In the genomic region with DNA sequence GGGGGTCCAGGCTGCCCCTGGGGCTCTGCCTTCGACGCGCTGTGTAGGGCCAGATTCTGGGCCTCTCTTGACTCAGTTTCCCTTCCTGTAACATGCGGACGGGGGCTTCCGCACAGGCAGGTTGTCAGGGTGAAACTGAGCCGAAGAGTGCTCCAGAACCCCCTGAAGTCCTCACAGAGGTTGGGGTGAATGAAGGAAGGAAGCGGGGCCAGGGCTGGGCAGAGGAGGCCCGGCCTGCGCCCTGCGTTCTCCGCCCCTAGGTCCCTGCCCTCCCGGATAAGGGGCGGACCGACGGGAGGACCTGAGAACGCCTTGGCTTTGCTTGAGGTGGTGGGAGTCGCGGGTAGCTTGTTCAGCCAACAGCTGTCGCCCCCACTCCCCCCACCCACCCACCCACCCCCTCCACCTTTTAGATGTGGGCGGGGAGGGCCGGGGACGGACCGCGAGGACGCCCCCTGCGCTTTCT, we compare ENCODE assay signal across 9 cellular contexts. TPM values are rescaled to one million over a fixed set of nuclear protein-coding genes. Genes with fewer than 3 reads are reported as not detected.
DNase-seq lines count a peak whose midpoint lies in the region; ATAC-seq and TF ChIP-seq lines count a peak whose summit lies in the region.
"Had no signal": no experiment of that assay in that cellular context is flagged by ENCODE, and none has a peak within 500 bp of the region (broad histone marks: within the 10 kb centered on the region; RNA-seq: fewer than 3 reads in every experiment).

No MANE protein-coding gene starts in this region.

- no peak overlapping the region for H2BK5ac ChIP-seq in mesendoderm (ENCODE audit: low read length)

- no peak overlapping the region for H2BK120ac ChIP-seq in mesendoderm (ENCODE audit: low read depth, low read length)

- TF ChIP-seq CTCF in mammary epithelial cell (conservative IDR thresholded peaks at IDR 0.05 in 1 of 2, IDR thresholded peaks at IDR 0.05 in 1 of 2; ENCODE audit: extremely low read depth in 1 of 2, insufficient read depth in 1 of 2, low read depth in 1 of 2, low read length in 2 of 2), result no peak

- H4K20me1 ChIP-seq in mammary epithelial cell (ENCODE audit: insufficient read depth, low read length), result no peaks in the 10 kb centered on the region

- no peak overlapping the region for H3K27ac ChIP-seq in mammary epithelial cell (ENCODE audit: insufficient read depth, low read depth, low read length)
- no peak overlapping the region for H3K27ac ChIP-seq in mesendoderm (ENCODE audit: low read depth, low read length)
- H3K27ac ChIP-seq in aorta (ENCODE audit: low read depth in 1 of 2, low read length in 2 of 2), result no peak overlapping the region

- no peak overlapping the region for H2BK15ac ChIP-seq in mesendoderm (replicated peaks; ENCODE audit: low read depth)

- no peak overlapping the region for H3K9ac ChIP-seq in mammary epithelial cell (ENCODE audit: insufficient read depth, low read length)
- H3K9ac ChIP-seq in mesendoderm (ENCODE audit: low read length), result peak overlapping the region; percentile 40

- CTCF ChIA-PET in mammary epithelial cell (lab: Charles Lee; ENCODE audit: low non-redundant PET), result no interaction called here

- WGBS in mammary epithelial cell (ENCODE audit: low coverage, missing lambda C conversion rate), result 9% methylated on average over 7 of the region's 27 CpGs
- WGBS in mesendoderm (ENCODE audit: extremely low coverage, insufficient coverage, low lambda C conversion rate), result no CpG with 5 or more reads among the region's 27 CpGs
- WGBS in aorta, 2 donors, result 13 to 17% methylated on average over 19 to 27 of the region's 27 CpGs

- H3K4me2 ChIP-seq in mammary epithelial cell (ENCODE audit: insufficient read depth, low read depth, low read length) (peak overlapping the region; percentile 73), mesendoderm (ENCODE audit: low read length) (peak overlapping the region; percentile 55)

- H3K4me3 ChIP-seq in mammary epithelial cell (replicated peaks in 1 of 3; ENCODE audit: insufficient read depth in 1 of 3, low read depth in 2 of 3, low read length in 3 of 3) (peak overlapping the region in 1 of 3 experiments; percentile 33), mesendoderm (ENCODE audit: low read length) (no peak overlapping the region), aorta (ENCODE audit: low read length in 2 of 2) (no peak overlapping the region)
- H3K4me3 ChIP-seq: mucosa of descending colon had no signal

- H3K79me1 ChIP-seq in mesendoderm (ENCODE audit: low read length), result no peaks in the 10 kb centered on the region

- no peak overlapping the region for H4K5ac ChIP-seq in mesendoderm (ENCODE audit: low read length)

- peaks cover 26% of the 10 kb centered on the region for H3K27me3 Mint-ChIP-seq in activated CD4-positive, alpha-beta T cell treated with anti-CD3 and anti-CD28 coated beads, Interleukin-2, amount 10 ng/mL, durations not matched to agents 24 days and 14 days

- no peak for ATAC-seq in Right ventricle myocardium inferior
- no peak for ATAC-seq in Right ventricle myocardium superior (ENCODE audit: poor library complexity)
- no peak for ATAC-seq in aorta (ENCODE audit: low FRiP score)
- ATAC-seq in GM18861 (IDR thresholded peaks at IDR 0.05; ENCODE audit: unreplicated experiment), result no peak
- ATAC-seq: mucosa of descending colon had no signal

- no peaks in the 10 kb centered on the region for H3K9me3 ChIP-seq in mammary epithelial cell (replicated peaks; ENCODE audit: insufficient read depth, low read length)
- H3K9me3 ChIP-seq in aorta (ENCODE audit: control insufficient read depth, low read length), result no peaks in the 10 kb centered on the region
- H3K9me3 ChIP-seq: mucosa of descending colon had no signal

- H3K9me3 Mint-ChIP-seq in activated CD4-positive, alpha-beta T cell treated with anti-CD3 and anti-CD28 coated beads, Interleukin-2, amount 10 ng/mL, durations not matched to agents 24 days and 14 days, result no peaks in the 10 kb centered on the region

- H2AFZ ChIP-seq in mammary epithelial cell (ENCODE audit: low read depth, low read length), result peak overlapping the region; percentile 3

- no peak overlapping the region for H4K8ac ChIP-seq in mesendoderm (ENCODE audit: low read depth, low read length)

- H3K4me1 Mint-ChIP-seq in activated CD4-positive, alpha-beta T cell treated with anti-CD3 and anti-CD28 coated beads, Interleukin-2, amount 10 ng/mL, durations not matched to agents 24 days and 14 days, result peaks cover 4% of the 10 kb centered on the region

- H3K36me3 ChIP-seq in mammary epithelial cell (ENCODE audit: insufficient read depth, low read length) (no peaks in the 10 kb centered on the region), mesendoderm (ENCODE audit: control insufficient read depth, insufficient read depth, low read length) (no peaks in the 10 kb centered on the region), aorta (ENCODE audit: control insufficient read depth in 1 of 2, insufficient read depth in 2 of 2, low read length in 1 of 2) (no peaks in the 10 kb centered on the region)

- H3K36me3 Mint-ChIP-seq in activated CD4-positive, alpha-beta T cell treated with anti-CD3 and anti-CD28 coated beads, Interleukin-2, amount 10 ng/mL, durations not matched to agents 24 days and 14 days (ENCODE audit: low read depth), result no peaks in the 10 kb centered on the region

- peak overlapping the region; percentile 42 for H3K18ac ChIP-seq in mesendoderm (ENCODE audit: low read length)

- intact Hi-C loops in Right ventricle myocardium inferior (cut with DNase I), result loop anchor here (5.0 kb wide), 1 partner anchor 73 kb away; no protein-coding TSS in a partner anchor
- intact Hi-C loops in Right ventricle myocardium superior (cut with DNase I), result no loop called here
- intact Hi-C loops in mammary epithelial cell (cut with micrococcal nuclease), result loop anchor here (5.0 to 10.0 kb wide), 2 partner anchors 143 to 255 kb away; no protein-coding TSS in a partner anchor
- intact Hi-C loops in aorta (cut with DNase I), result loop anchor here in 1 of 2 donors (10.0 kb wide), 2 partner anchors 535 to 675 kb away; no protein-coding TSS in a partner anchor
- intact Hi-C loops in activated CD4-positive, alpha-beta T cell treated with anti-CD3 and anti-CD28 coated beads, Interleukin-2, amount 10 ng/mL, durations not matched to agents 24 days and 14 days (cut with micrococcal nuclease), result loop anchor here (10.0 kb wide), 1 partner anchor 425 kb away; no protein-coding TSS in a partner anchor

- peak; percentile 45 for DNase-seq in Right ventricle myocardium inferior (ENCODE audit: missing footprints)
- DNase-seq in Right ventricle myocardium superior, result no peak
- no peak for DNase-seq in mammary epithelial cell
- no peak for DNase-seq in mesendoderm
- peak; percentile 15 to 65 for DNase-seq in aorta
- DNase-seq in mesenteric fat pad (ENCODE audit: low spot score), result no peak
- DNase-seq in activated CD4-positive, alpha-beta T cell treated with anti-CD3 and anti-CD28 coated beads, Interleukin-2, amount 10 ng/mL, durations not matched to agents 24 days and 14 days, result no peak

- no peak overlapping the region for H3K23ac ChIP-seq in mesendoderm (ENCODE audit: low read length)

- no peak overlapping the region for H3K27ac Mint-ChIP-seq in activated CD4-positive, alpha-beta T cell treated with anti-CD3 and anti-CD28 coated beads, Interleukin-2, amount 10 ng/mL, durations not matched to agents 24 days and 14 days

- dilution Hi-C loops in mammary epithelial cell (cut with HindIII; ENCODE audit: low sequenced_read_pairs), result no loop called here

- H3K79me2 ChIP-seq in mammary epithelial cell (ENCODE audit: insufficient read depth, low read length) (no peaks in the 10 kb centered on the region), mesendoderm (ENCODE audit: control insufficient read depth, insufficient read depth, low read length) (no peaks in the 10 kb centered on the region)

- H3K4me3 Mint-ChIP-seq in activated CD4-positive, alpha-beta T cell treated with anti-CD3 and anti-CD28 coated beads, Interleukin-2, amount 10 ng/mL, durations not matched to agents 24 days and 14 days, result no peak overlapping the region

- no peak overlapping the region for H3K4ac ChIP-seq in mesendoderm (ENCODE audit: low read depth, low read length)

- in situ Hi-C loops in mammary epithelial cell (cut with MboI; ENCODE audit: low sequenced_read_pairs in 2 of 2), result no loop called here

- peaks cover 31% of the 10 kb centered on the region for H3K27me3 ChIP-seq in mammary epithelial cell (ENCODE audit: insufficient read depth, low read length)
- peaks cover 32% of the 10 kb centered on the region for H3K27me3 ChIP-seq in mesendoderm (ENCODE audit: insufficient read depth, low read length, poor library complexity)
- H3K27me3 ChIP-seq in aorta (ENCODE audit: control insufficient read depth in 1 of 2, insufficient read depth in 2 of 2, low read length in 1 of 2), result no peaks in the 10 kb centered on the region

- H3K4me1 ChIP-seq in mammary epithelial cell (ENCODE audit: insufficient read depth, low read length) (peaks cover 13% of the 10 kb centered on the region), mesendoderm (ENCODE audit: control insufficient read depth, low read depth, low read length) (no peaks in the 10 kb centered on the region), aorta (ENCODE audit: control insufficient read depth in 1 of 2, insufficient read depth in 2 of 2, low read length in 2 of 2) (no peaks in the 10 kb centered on the region)

- H2AK5ac ChIP-seq in mesendoderm (ENCODE audit: low read length), result no peak overlapping the region

- no TSS peak for BruUV-seq in mammary epithelial cell (replicated peaks; lab: Mats Ljungman, UMichigan)

- H3K56ac ChIP-seq in mesendoderm (ENCODE audit: low read length), result peak overlapping the region; percentile 75

RNA-seq across cellular contexts. Expression of a gene that starts 0.6 kb away (rescaled TPM):
- total RNA-seq in Right ventricle myocardium inferior, result 10.7 TPM
- 10.8 TPM for total RNA-seq in Right ventricle myocardium superior
- under 1 TPM in 1 of 2 donors, not detected in 1; 0.83 TPM for total RNA-seq in mammary epithelial cell
- 0.02 TPM for polyA plus RNA-seq in mammary epithelial cell
- polyA minus RNA-seq in mammary epithelial cell, result not detected
- polyA plus RNA-seq in mesendoderm (2013, experiment 1 of 2), result 0.86 TPM
- 0.85 TPM for polyA plus RNA-seq in mesendoderm (2013, experiment 2 of 2)
- 1 to 10 TPM; 1.2 to 4.8 TPM for total RNA-seq in aorta
- under 1 TPM in 1 of 2 donors, not detected in 1; 0.13 TPM for polyA plus RNA-seq in aorta
- 3.7 TPM for total RNA-seq in mesenteric fat pad
- total RNA-seq in activated CD4-positive, alpha-beta T cell treated with anti-CD3 and anti-CD28 coated beads, Interleukin-2, amount 10 ng/mL, durations not matched to agents 24 days and 14 days, result not detected in 2 replicates

Comparison
In these comparisons a context has a peak if more than half of its experiments do, and no peak if none do; other contexts are left out.
1. DNase-seq: peak in Right ventricle myocardium inferior (single experiment) and aorta (2 of 2); none in Right ventricle myocardium superior (single experiment), mammary epithelial cell (single experiment), mesendoderm (single experiment), mesenteric fat pad (single experiment) and activated CD4-positive, alpha-beta T cell treated with anti-CD3 and anti-CD28 coated beads, Interleukin-2, amount 10 ng/mL, durations not matched to agents 24 days and 14 days (single experiment).